Comparison of ENCODE assay signal across 15 cellular contexts in genomic region chr3:4310971-4311370, GRCh38.
"Had no signal": no experiment of that assay in that cellular context is flagged by ENCODE, and none has a peak within 500 bp of the region (broad histone marks: within the 10 kb centered on the region; RNA-seq: fewer than 3 reads in every experiment).

No MANE protein-coding gene starts in this region.

- H3K4me3 ChIP-seq: left ventricle myocardium inferior, sigmoid colon had no signal

- H3K4me3 Mint-ChIP-seq: activated CD8-positive, alpha-beta memory T cell treated with anti-CD3 and anti-CD28 coated beads, Interleukin-2, amount 10 ng/mL, durations not matched to agents 7 days and 5 days; activated naive CD4-positive, alpha-beta T cell treated with anti-CD3 and anti-CD28 coated beads for 36 hours; nephron had no signal

- H3K27ac ChIP-seq: left ventricle myocardium inferior, sigmoid colon had no signal

- H3K27me3 Mint-ChIP-seq: activated CD8-positive, alpha-beta memory T cell treated with anti-CD3 and anti-CD28 coated beads, Interleukin-2, amount 10 ng/mL, durations not matched to agents 7 days and 5 days; progenitor cell of endocrine pancreas had no signal

- H3K9me3 Mint-ChIP-seq: activated naive CD4-positive, alpha-beta T cell treated with anti-CD3 and anti-CD28 coated beads for 36 hours; activated T-helper 2 cell treated with anti-CD3 and anti-CD28 coated beads, Interferon-gamma antibody, Interleukin-2, Interleukin-4, amounts not matched to agents 10 μg/mL and 5 μg/mL and 100 μg/mL, durations not matched to agents 14 hours and 24 hours and 36 hours; nephron had no signal

- H3K27ac Mint-ChIP-seq: activated CD8-positive, alpha-beta memory T cell treated with anti-CD3 and anti-CD28 coated beads, Interleukin-2, amount 10 ng/mL, durations not matched to agents 7 days and 5 days; activated naive CD4-positive, alpha-beta T cell treated with anti-CD3 and anti-CD28 coated beads for 36 hours; activated T-helper 2 cell treated with anti-CD3 and anti-CD28 coated beads, Interferon-gamma antibody, Interleukin-2, Interleukin-4, amounts not matched to agents 10 μg/mL and 5 μg/mL and 100 μg/mL, durations not matched to agents 14 hours and 24 hours and 36 hours; progenitor cell of endocrine pancreas had no signal

- DNase-seq: activated CD4-positive, alpha-beta T cell treated with anti-CD3 and anti-CD28 coated beads for 1 hour; activated CD4-positive, alpha-beta T cell treated with anti-CD3 and anti-CD28 coated beads, Interleukin-2, amount 50 U/mL, for 48 hours; activated CD8-positive, alpha-beta memory T cell treated with anti-CD3 and anti-CD28 coated beads, Interleukin-2, amount 10 ng/mL, durations not matched to agents 7 days and 5 days; activated naive CD4-positive, alpha-beta T cell treated with anti-CD3 and anti-CD28 coated beads for 36 hours; activated T-cell treated with anti-CD3 and anti-CD28 coated beads, Interleukin-2, amount 50 U/mL, for 1 hour; hippocampal formation; kidney; left ventricle myocardium inferior; mesenchymal stem cell; sigmoid colon; stimulated activated CD4-positive, alpha-beta T cell treated with anti-CD3 and anti-CD28 coated beads, Interleukin-1b, Interleukin-23, amount 100 ng/mL, for 48 hours; T-helper 9 cell had no signal

- ATAC-seq: activated CD8-positive, alpha-beta memory T cell treated with anti-CD3 and anti-CD28 coated beads, Interleukin-2, amount 10 ng/mL, durations not matched to agents 7 days and 5 days had no signal
